ENCODE assay signal across 1 cellular context in genomic region chr2:159003555-159003954, GRCh38.
TF ChIP-seq lines count a peak whose summit lies in the region.

No MANE protein-coding gene starts in this region.

TF ChIP-seq in SK-N-SH treated with all-trans-retinoic acid at 6 μM for 48 hours, 23 proteins besides CTCF, POLR2A, EP300 and RAD21 (continued from another document):
- TF ChIP-seq PATZ1 (CRISPR knock-in tag; IDR thresholded peaks at IDR 0.05; ENCODE audit: borderline replicate concordance) (no peak), TCF4 (CRISPR knock-in tag; IDR thresholded peaks at IDR 0.05; ENCODE audit: borderline replicate concordance) (no peak), TOX (CRISPR knock-in tag; IDR thresholded peaks at IDR 0.05; ENCODE audit: borderline replicate concordance) (no peak), PPARA (CRISPR knock-in tag; IDR thresholded peaks at IDR 0.05; ENCODE audit: borderline replicate concordance) (no peak), ZC3H10 (CRISPR knock-in tag; IDR thresholded peaks at IDR 0.05) (no peak), BACH2 (CRISPR knock-in tag; IDR thresholded peaks at IDR 0.05; ENCODE audit: borderline replicate concordance) (no peak), ISL1 (CRISPR knock-in tag; IDR thresholded peaks at IDR 0.05) (no peak)
